Comparison of ENCODE assay signal across 11 cellular contexts in the genomic region with DNA sequence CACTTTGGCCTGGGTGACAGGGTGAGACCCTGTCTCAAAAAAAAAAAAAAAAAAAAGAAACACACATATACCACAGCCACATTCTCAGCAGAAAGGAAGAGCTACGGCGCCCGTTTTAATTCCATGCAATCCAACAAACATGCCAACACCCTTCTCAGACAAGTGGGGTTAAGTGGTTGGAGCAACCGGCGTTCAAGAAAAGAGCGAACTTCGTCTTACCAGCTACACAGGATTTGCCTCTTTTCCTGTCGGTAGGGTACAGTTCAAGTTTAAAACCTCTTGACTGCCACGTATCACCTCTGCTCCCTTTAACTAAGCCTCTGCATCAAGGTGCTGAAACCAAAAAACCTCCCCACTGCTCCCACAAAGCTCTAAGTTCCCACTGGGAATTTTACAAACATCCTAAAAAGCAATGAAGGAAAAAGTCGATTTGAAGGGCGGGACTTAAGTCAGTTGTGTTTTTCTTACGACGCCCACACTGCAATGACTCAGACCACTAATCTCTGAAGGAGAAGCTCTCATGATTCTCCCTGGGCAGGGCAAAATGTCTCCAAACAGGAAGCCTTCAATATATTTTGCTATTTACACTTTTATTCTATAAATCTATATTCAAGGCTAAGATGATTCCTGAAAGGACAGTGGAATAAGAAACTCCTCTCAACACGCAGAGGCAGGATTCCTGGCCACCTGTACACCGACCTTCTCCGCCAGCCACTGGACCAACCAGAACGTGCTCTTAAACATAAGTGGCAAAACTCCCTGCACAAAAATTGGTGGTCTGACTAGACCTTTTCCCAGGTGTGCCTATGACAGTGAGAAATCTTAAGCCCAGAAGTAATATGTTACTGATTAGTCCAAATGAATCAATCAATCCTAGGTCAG. TPM values are rescaled to one million over a fixed set of nuclear protein-coding genes. Genes with fewer than 3 reads are reported as not detected.
DNase-seq lines count a peak whose midpoint lies in the region; ATAC-seq and TF ChIP-seq lines count a peak whose summit lies in the region.
"Had no signal": no experiment of that assay in that cellular context is flagged by ENCODE, and none has a peak within 500 bp of the region (broad histone marks: within the 10 kb centered on the region; RNA-seq: fewer than 3 reads in every experiment).

No MANE protein-coding gene starts in this region.

- CTCF ChIA-PET in HEK293 (lab: Yijun Ruan, JAX): interaction anchor here (7.1 kb wide), 1 partner anchor 40 kb away, joined by 58 read pairs; no protein-coding TSS in a partner anchor
- CTCF ChIA-PET in WTC11 (lab: Charles Lee): interaction anchor here (0.7 to 2.5 kb wide), 3 partner anchors 27 to 226 kb away, joined by 3 to 16 read pairs (median 4); no protein-coding TSS in a partner anchor

- no peaks in the 10 kb centered on the region for H3K27me3 ChIP-seq in testis

- H3K9me3 Mint-ChIP-seq in WTC11 (no peaks in the 10 kb centered on the region), CD14-positive monocyte (no peaks in the 10 kb centered on the region)
- H3K9me3 Mint-ChIP-seq: HFFc6 had no signal

- H3K36me3 Mint-ChIP-seq in WTC11 (peaks cover 58% of the 10 kb centered on the region), CD14-positive monocyte (peaks cover 74 to 96% of the 10 kb centered on the region in 2 donors)

- WGBS in testis, 2 donors: 85 to 87% methylated on average over 17 of the region's 17 CpGs

- DNase-seq in WTC11 (ENCODE audit: low spot score): no peak
- DNase-seq in fibroblast of mammary gland (ENCODE audit: low read depth): peak; percentile 91
- DNase-seq in stimulated activated CD4-positive, alpha-beta T cell treated with anti-CD3 and anti-CD28 coated beads, Interleukin-4, amount 100 ng/mL, for 24 hours: peak; percentile 52
- no peak for DNase-seq in CD14-positive monocyte (ENCODE audit: low spot score)
- DNase-seq in testis: no peak
- no peak for DNase-seq in NCI-H748 treated with DMSO at 0.1 percent for 48 hours (lab: John Stamatoyannopoulos, UW)
- DNase-seq: Karpas-422, psoas muscle had no signal

- H3K27me3 Mint-ChIP-seq in WTC11 (ENCODE audit: low read depth): no peaks in the 10 kb centered on the region
- H3K27me3 Mint-ChIP-seq in CD14-positive monocyte (ENCODE audit: low read depth in 3 of 3): no peaks in the 10 kb centered on the region

- H3K4me3 Mint-ChIP-seq in WTC11 (no peak overlapping the region), CD14-positive monocyte (no peak overlapping the region)
- H3K4me3 Mint-ChIP-seq: HFFc6 had no signal

- H3K36me3 ChIP-seq in HEK293 (ENCODE audit: control insufficient read depth in 2 of 2, insufficient read depth in 1 of 2, low read length in 2 of 2): peaks cover 65 to 93% of the 10 kb centered on the region in 2 experiments
- H3K36me3 ChIP-seq in testis (ENCODE audit: low read depth, missing control alignments): no peaks in the 10 kb centered on the region

- no peak for TF ChIP-seq POLR2A in testis (IDR thresholded peaks at IDR 0.05)

- ATAC-seq in WTC11 (no peak), GM18517 (IDR thresholded peaks at IDR 0.05; ENCODE audit: unreplicated experiment) (no peak)
- ATAC-seq: psoas muscle had no signal

- H3K9me3 ChIP-seq in HEK293 (ENCODE audit: control insufficient read depth, insufficient read depth, low read depth, low read length): no peaks in the 10 kb centered on the region
- no peaks in the 10 kb centered on the region for H3K9me3 ChIP-seq in testis
- H3K9me3 ChIP-seq: psoas muscle had no signal

- TF ChIP-seq CTCF in HEK293 (tag by site-specific recombination; IDR thresholded peaks at IDR 0.05) (no peak), WTC11 (IDR thresholded peaks at IDR 0.05) (no peak), fibroblast of mammary gland (conservative IDR thresholded peaks at IDR 0.05; ENCODE audit: control insufficient read depth, insufficient read depth, low read depth, low read length) (no peak), CD14-positive monocyte (IDR thresholded peaks at IDR 0.05) (no peak), testis (IDR thresholded peaks at IDR 0.05) (no peak)

- intact Hi-C loops in CD14-positive monocyte (cut with micrococcal nuclease): no loop called here
- intact Hi-C loops in testis (cut with DNase I; ENCODE audit: low total_unique reads): no loop called here

- POLR2A ChIA-PET in HEK293 (lab: Yijun Ruan, JAX) (interaction anchor here (0.6 to 2.3 kb wide), 5 partner anchors 11 to 686 kb away, joined by 3 to 5 read pairs (median 5); a partner anchor contains a TSS), WTC11 (lab: Charles Lee) (interaction anchor here (0.6 kb wide), 1 partner anchor 18 kb away, joined by 3 read pairs; no protein-coding TSS in a partner anchor)

- H3K4me1 Mint-ChIP-seq in WTC11 (peaks cover 4% of the 10 kb centered on the region), CD14-positive monocyte (peaks cover 20% of the 10 kb centered on the region)

- H3K4me3 ChIP-seq in HEK293 (ENCODE audit: low read depth, low read length) (no peak overlapping the region), fibroblast of mammary gland (ENCODE audit: control insufficient read depth, low read depth, low read length) (no peak overlapping the region), testis (no peak overlapping the region)
- H3K4me3 ChIP-seq: psoas muscle had no signal

- H3K27ac Mint-ChIP-seq in WTC11 (peak overlapping the region; percentile 33), CD14-positive monocyte (no peak overlapping the region)

- H3K4me1 ChIP-seq in HEK293 (ENCODE audit: control insufficient read depth, insufficient read depth, low read length) (peaks cover 5% of the 10 kb centered on the region), testis (no peaks in the 10 kb centered on the region)
- H3K4me1 ChIP-seq: psoas muscle had no signal

- H3K27ac ChIP-seq in HEK293 (ENCODE audit: extremely low read depth, low read depth, low read length) (no peak overlapping the region; the same call in 1 of the 2 replicates), testis (no peak overlapping the region)
- H3K27ac ChIP-seq: psoas muscle had no signal

TF ChIP-seq in HEK293, 187 proteins besides CTCF, POLR2A, EP300 and RAD21 (continues in another document):
- TF ChIP-seq ZFHX2 (tag by site-specific recombination; conservative IDR thresholded peaks at IDR 0.05) (peak; percentile 63), ZNF239 (tag by site-specific recombination; IDR thresholded peaks at IDR 0.05) (no peak), ZNF394 (tag by site-specific recombination; IDR thresholded peaks at IDR 0.05; ENCODE audit: borderline replicate concordance) (peak; percentile 72), EGR2 (tag by site-specific recombination; IDR thresholded peaks at IDR 0.05; ENCODE audit: low read depth) (peak; percentile 30; the same call in 1 of the 2 replicates)
- TF ChIP-seq, protein P1, sequence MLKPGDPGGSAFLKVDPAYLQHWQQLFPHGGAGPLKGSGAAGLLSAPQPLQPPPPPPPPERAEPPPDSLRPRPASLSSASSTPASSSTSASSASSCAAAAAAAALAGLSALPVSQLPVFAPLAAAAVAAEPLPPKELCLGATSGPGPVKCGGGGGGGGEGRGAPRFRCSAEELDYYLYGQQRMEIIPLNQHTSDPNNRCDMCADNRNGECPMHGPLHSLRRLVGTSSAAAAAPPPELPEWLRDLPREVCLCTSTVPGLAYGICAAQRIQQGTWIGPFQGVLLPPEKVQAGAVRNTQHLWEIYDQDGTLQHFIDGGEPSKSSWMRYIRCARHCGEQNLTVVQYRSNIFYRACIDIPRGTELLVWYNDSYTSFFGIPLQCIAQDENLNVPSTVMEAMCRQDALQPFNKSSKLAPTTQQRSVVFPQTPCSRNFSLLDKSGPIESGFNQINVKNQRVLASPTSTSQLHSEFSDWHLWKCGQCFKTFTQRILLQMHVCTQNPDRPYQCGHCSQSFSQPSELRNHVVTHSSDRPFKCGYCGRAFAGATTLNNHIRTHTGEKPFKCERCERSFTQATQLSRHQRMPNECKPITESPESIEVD (tag by site-specific recombination; IDR thresholded peaks at IDR 0.05): peak; percentile 51

TF ChIP-seq in WTC11, 78 proteins besides CTCF, POLR2A, EP300 and RAD21 (continues in another document):
- no peak for TF ChIP-seq FOXJ3 (CRISPR knock-in tag; IDR thresholded peaks at IDR 0.05; ENCODE audit: borderline replicate concordance)
- TF ChIP-seq, protein P2, sequence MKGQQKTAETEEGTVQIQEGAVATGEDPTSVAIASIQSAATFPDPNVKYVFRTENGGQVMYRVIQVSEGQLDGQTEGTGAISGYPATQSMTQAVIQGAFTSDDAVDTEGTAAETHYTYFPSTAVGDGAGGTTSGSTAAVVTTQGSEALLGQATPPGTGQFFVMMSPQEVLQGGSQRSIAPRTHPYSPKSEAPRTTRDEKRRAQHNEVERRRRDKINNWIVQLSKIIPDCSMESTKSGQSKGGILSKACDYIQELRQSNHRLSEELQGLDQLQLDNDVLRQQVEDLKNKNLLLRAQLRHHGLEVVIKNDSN (CRISPR knock-in tag; IDR thresholded peaks at IDR 0.05): no peak
- TF ChIP-seq RELA (CRISPR knock-in tag; IDR thresholded peaks at IDR 0.05; ENCODE audit: borderline replicate concordance): no peak
- TF ChIP-seq, protein P3, sequence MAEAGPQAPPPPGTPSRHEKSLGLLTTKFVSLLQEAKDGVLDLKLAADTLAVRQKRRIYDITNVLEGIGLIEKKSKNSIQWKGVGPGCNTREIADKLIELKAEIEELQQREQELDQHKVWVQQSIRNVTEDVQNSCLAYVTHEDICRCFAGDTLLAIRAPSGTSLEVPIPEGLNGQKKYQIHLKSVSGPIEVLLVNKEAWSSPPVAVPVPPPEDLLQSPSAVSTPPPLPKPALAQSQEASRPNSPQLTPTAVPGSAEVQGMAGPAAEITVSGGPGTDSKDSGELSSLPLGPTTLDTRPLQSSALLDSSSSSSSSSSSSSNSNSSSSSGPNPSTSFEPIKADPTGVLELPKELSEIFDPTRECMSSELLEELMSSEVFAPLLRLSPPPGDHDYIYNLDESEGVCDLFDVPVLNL (CRISPR knock-in tag; IDR thresholded peaks at IDR 0.05; ENCODE audit: borderline replicate concordance, low read depth): no peak

RNA-seq across cellular contexts. Expression of a gene that starts 18.8 kb away (rescaled TPM):
- 80.5 to 90.7 TPM (median 82.0 TPM) in 3 replicates for total RNA-seq in WTC11 (2021)
- 10 to 100 TPM; 42.1 to 47.1 TPM for polyA plus RNA-seq in CD14-positive monocyte
- 10 to 100 TPM; 49.2 to 53.4 TPM for total RNA-seq in testis
- polyA plus RNA-seq in testis (ENCODE audit: insufficient read depth, low read depth, low replicate concordance): 79.6 TPM

RNA-seq across cellular contexts. Expression of a gene that starts 21.1 kb away (rescaled TPM):
- total RNA-seq in WTC11 (2021) (1.7 to 2.9 TPM (median 2.0 TPM) in 3 replicates), testis (1 to 10 TPM in 1 of 2 donors, under 1 TPM in 1; 0.31 to 1.6 TPM)
- polyA plus RNA-seq in CD14-positive monocyte (1 to 10 TPM in 1 of 2 donors, under 1 TPM in 1; 0.22 to 1.1 TPM), testis (ENCODE audit: insufficient read depth, low read depth, low replicate concordance) (0.47 TPM)

RNA-seq across cellular contexts. Expression of a gene that starts 25.5 kb away (rescaled TPM):
- 0.07 to 0.28 TPM (median 0.11 TPM) in 3 replicates for total RNA-seq in WTC11 (2021)
- polyA plus RNA-seq in CD14-positive monocyte: not detected
- total RNA-seq in testis: under 1 TPM in 1 of 2 donors, not detected in 1; 0.31 TPM
- 0.13 TPM for polyA plus RNA-seq in testis (ENCODE audit: insufficient read depth, low read depth, low replicate concordance)

RNA-seq across cellular contexts. Expression of a gene that starts 26.4 kb away (rescaled TPM):
- total RNA-seq in WTC11 (2021): 0.46 to 1.3 TPM (median 0.62 TPM) in 3 replicates
- not detected for polyA plus RNA-seq in CD14-positive monocyte
- 1 to 10 TPM; 2.7 to 3.5 TPM for total RNA-seq in testis
- polyA plus RNA-seq in testis (ENCODE audit: insufficient read depth, low read depth, low replicate concordance): 1.2 TPM
- total RNA-seq: HFFc6 had no signal

RNA-seq across cellular contexts. Expression of a gene that starts 50.1 kb away (rescaled TPM):
- total RNA-seq in WTC11 (2021) (90.0 to 126 TPM (median 96.2 TPM) in 3 replicates), testis (100 to 1,000 TPM; 138 TPM)
- polyA plus RNA-seq in CD14-positive monocyte (10 to 100 TPM; 30.7 to 42.4 TPM), testis (ENCODE audit: insufficient read depth, low read depth, low replicate concordance) (99.1 TPM)

Comparison
In these comparisons a context has a peak if more than half of its experiments do, and no peak if none do; other contexts are left out.
1. DNase-seq: peak in fibroblast of mammary gland (single experiment) and stimulated activated CD4-positive, alpha-beta T cell treated with anti-CD3 and anti-CD28 coated beads, Interleukin-4, amount 100 ng/mL, for 24 hours (single experiment); none in WTC11 (single experiment), CD14-positive monocyte (single experiment), testis (single experiment) and NCI-H748 treated with DMSO at 0.1 percent for 48 hours (single experiment).